In the genomic region with DNA sequence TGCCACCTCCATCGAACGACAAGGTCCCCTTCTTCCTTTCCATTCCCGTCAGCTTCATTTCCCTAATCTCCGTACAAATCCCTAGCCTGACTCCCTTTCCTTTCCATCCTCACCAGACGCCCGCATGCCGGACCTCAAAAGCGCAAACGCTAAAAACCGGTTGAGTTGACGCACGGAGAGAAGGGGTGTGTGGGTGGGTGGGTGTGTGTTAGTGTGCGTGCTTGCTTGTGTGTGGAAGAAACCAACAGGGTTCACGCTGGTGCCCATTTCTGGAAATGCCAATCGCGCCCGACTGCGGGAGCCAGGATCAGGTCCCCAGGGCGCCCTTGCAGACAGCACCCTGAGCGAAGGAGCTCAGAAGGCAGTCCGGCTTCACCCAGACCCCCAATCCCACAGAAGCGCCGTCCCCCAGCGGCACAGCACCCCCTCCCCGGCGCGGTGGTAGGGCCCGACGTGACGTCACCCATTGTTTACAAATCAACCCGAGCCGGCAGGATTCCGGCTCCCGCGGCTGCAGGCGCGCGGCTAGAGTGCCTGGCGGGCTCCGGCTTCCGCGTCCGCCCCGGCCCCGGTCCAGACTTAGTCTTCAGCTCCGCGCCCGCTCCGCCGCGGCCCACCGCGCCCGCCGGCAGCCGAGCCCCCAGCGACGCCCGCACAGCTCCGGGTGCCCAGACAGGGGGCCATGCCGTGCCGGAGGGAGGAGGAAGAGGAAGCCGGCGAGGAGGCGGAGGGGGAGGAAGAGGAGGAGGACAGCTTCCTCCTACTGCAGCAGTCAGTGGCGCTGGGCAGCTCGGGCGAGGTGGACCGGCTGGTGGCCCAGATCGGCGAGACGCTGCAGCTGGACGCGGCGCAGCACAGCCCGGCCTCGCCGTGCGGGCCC, we compare ENCODE assay signal across 8 cellular contexts. TPM values are rescaled to one million over a fixed set of nuclear protein-coding genes. Genes with fewer than 3 reads are reported as not detected.
DNase-seq lines count a peak whose midpoint lies in the region; ATAC-seq and TF ChIP-seq lines count a peak whose summit lies in the region.

A gene with protein sequence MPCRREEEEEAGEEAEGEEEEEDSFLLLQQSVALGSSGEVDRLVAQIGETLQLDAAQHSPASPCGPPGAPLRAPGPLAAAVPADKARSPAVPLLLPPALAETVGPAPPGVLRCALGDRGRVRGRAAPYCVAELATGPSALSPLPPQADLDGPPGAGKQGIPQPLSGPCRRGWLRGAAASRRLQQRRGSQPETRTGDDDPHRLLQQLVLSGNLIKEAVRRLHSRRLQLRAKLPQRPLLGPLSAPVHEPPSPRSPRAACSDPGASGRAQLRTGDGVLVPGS (plus strand): TSS at position 500 of the 880 bp plus-strand sequence. CDS start 183 bp downstream, at position 683.

- no peaks in the 10 kb centered on the region for H3K36me3 ChIP-seq in Loucy (ENCODE audit: insufficient read depth, low read length)

- peak within 1 kb of the TSS; percentile 99 for H2AFZ ChIP-seq in Loucy (ENCODE audit: low read length)

- TF ChIP-seq CTCF in Loucy (conservative IDR thresholded peaks at IDR 0.05; ENCODE audit: low read length) (no peak), omental fat pad (IDR thresholded peaks at IDR 0.05) (no peak)

- H3K79me2 ChIP-seq in Loucy (ENCODE audit: insufficient read depth, low read length): peaks cover 17% of the 10 kb centered on the region; the same call in 1 of the 2 replicates

- peak within 1 kb of the TSS; percentile 93 for H3K4me3 Mint-ChIP-seq in activated naive CD4-positive, alpha-beta T cell treated with anti-CD3 and anti-CD28 coated beads, Interleukin-2, amount 10 ng/mL, durations not matched to agents 7 days and 5 days

- no peaks in the 10 kb centered on the region for H3K9me2 ChIP-seq in Loucy (replicated peaks; ENCODE audit: low read depth, low read length)

- peak within 1 kb of the TSS; percentile 85 for H3K27ac ChIP-seq in temporal lobe (ENCODE audit: low read depth, low read length)

- no peaks in the 10 kb centered on the region for H3F3A ChIP-seq in Loucy (ENCODE audit: low read depth)

- peaks cover 22% of the 10 kb centered on the region for H3K27me3 Mint-ChIP-seq in activated naive CD4-positive, alpha-beta T cell treated with anti-CD3 and anti-CD28 coated beads, Interleukin-2, amount 10 ng/mL, durations not matched to agents 7 days and 5 days

- H3K4me2 ChIP-seq in Loucy (ENCODE audit: low read depth, low read length, poor library complexity, severe bottlenecking): peak within 1 kb of the TSS; percentile 98

- no peaks in the 10 kb centered on the region for H3K9me3 ChIP-seq in Loucy (ENCODE audit: insufficient read depth, low read depth, low read length)

- CTCF ChIA-PET in activated naive CD4-positive, alpha-beta T cell treated with anti-CD3 and anti-CD28 coated beads, Interleukin-2, amount 10 ng/mL, durations not matched to agents 7 days and 5 days (lab: Charles Lee): interaction anchor here (1.1 to 2.6 kb wide), 2 partner anchors 13 to 37 kb away, joined by 4 to 18 read pairs; no protein-coding TSS in a partner anchor

- H3K27me3 ChIP-seq in Loucy (ENCODE audit: insufficient read depth, low read length, poor library complexity, severe bottlenecking): no peaks in the 10 kb centered on the region

- peaks cover 16% of the 10 kb centered on the region for H3K4me1 ChIP-seq in Loucy (ENCODE audit: insufficient read depth, low read length, poor library complexity, severe bottlenecking)

- H3K27ac Mint-ChIP-seq in activated naive CD4-positive, alpha-beta T cell treated with anti-CD3 and anti-CD28 coated beads, Interleukin-2, amount 10 ng/mL, durations not matched to agents 7 days and 5 days: peak within 1 kb of the TSS; percentile 99

- peak within 1 kb of the TSS; percentile 88 for H3K9ac ChIP-seq in Loucy (ENCODE audit: low read depth, low read length, poor library complexity, severe bottlenecking)

- DNase-seq in ELR (ENCODE audit: low read depth): peak; percentile 91
- DNase-seq in GOT3 (lab: John Stamatoyannopoulos, UW): peak; percentile 68
- peak; percentile 78 for DNase-seq in SK-MEL-5 (ENCODE audit: low read depth, low spot score)
- DNase-seq in activated naive CD4-positive, alpha-beta T cell treated with anti-CD3 and anti-CD28 coated beads, Interleukin-2, amount 10 ng/mL, durations not matched to agents 7 days and 5 days: peak; percentile 92
- DNase-seq in globus pallidus (ENCODE audit: low spot score): peak; percentile 87
- peak; percentile 87 for DNase-seq in omental fat pad (ENCODE audit: low spot score)

- in situ Hi-C loops in SK-MEL-5 (cut with HindIII; ENCODE audit: low pct_unique_long_range_greater_than_20kb, low sequenced_read_pairs): no loop called here

- no peaks in the 10 kb centered on the region for H3K9me3 Mint-ChIP-seq in activated naive CD4-positive, alpha-beta T cell treated with anti-CD3 and anti-CD28 coated beads, Interleukin-2, amount 10 ng/mL, durations not matched to agents 7 days and 5 days

- H3K36me3 Mint-ChIP-seq in activated naive CD4-positive, alpha-beta T cell treated with anti-CD3 and anti-CD28 coated beads, Interleukin-2, amount 10 ng/mL, durations not matched to agents 7 days and 5 days: peaks cover 3% of the 10 kb centered on the region

- H4K20me1 ChIP-seq in Loucy (ENCODE audit: insufficient read depth, low read length, poor library complexity, severe bottlenecking): peaks cover 9% of the 10 kb centered on the region

- ATAC-seq in omental fat pad (ENCODE audit: low FRiP score): peak; percentile 94

- peak within 1 kb of the TSS; percentile 94 for H3K4me3 ChIP-seq in Loucy (ENCODE audit: low read length, poor library complexity, severe bottlenecking)

- H3K4me1 Mint-ChIP-seq in activated naive CD4-positive, alpha-beta T cell treated with anti-CD3 and anti-CD28 coated beads, Interleukin-2, amount 10 ng/mL, durations not matched to agents 7 days and 5 days: peaks cover 27% of the 10 kb centered on the region

RNA-seq across cellular contexts. Expression of the gene that starts here (rescaled TPM):
- total RNA-seq in SK-MEL-5 (2014; rRNA removed; shearing (Covaris generic)): 1.2 and 1.7 TPM in 2 replicates
- 1.9 and 3.3 TPM in 2 replicates for polyA plus RNA-seq in SK-MEL-5 (2015; cell fraction: cytosol; rRNA removed)
- polyA plus RNA-seq in SK-MEL-5 (2015; cell fraction: nucleus; rRNA removed): 2.8 and 3.6 TPM in 2 replicates
- total RNA-seq in omental fat pad: 10 to 100 TPM in 1 of 4 donors, 1 to 10 TPM in 3; 4.2 to 22.9 (median 5.9) TPM
- total RNA-seq in temporal lobe: 4.2 TPM

Comparison
In these comparisons a context has a peak if more than half of its experiments do, and no peak if none do; other contexts are left out.
1. Peak in every context shown above with its lines: DNase-seq, ATAC-seq, H3K4me3 ChIP-seq and H3K27ac ChIP-seq.